34 cellular contexts compared by ENCODE assay signal in the genomic region with DNA sequence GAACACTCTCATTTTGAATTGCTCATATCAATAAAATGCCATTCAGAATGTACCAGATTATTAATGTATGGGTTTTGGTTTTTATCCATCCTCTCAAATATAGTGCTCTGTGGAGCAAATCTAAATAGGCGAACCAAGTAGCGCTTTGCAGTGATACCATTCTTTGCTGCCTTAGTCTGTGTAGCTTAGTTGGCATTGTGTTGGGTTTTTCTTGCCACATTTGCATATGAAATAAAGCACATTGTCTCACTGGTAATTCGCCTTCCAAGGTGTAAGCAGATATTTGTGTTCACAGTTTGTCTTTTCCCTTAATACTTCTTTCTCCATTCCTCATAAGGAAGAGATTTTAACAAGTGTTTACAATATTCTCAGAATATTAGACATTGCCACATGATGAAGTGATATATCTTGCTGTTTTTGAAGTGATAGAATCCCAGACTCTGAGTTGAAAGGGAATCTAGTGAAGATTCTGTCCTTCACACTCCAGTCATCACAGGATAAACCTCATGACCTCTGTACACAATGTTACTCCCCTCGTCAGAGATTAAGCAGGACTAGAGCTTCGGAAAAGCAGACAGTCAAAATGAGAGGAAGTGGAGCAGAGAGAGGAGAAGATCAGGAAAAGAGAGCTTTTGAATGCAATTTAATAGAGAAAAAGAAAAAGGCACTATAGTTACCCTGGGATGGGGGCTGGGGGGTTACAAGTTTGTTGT. TPM values are rescaled to one million over a fixed set of nuclear protein-coding genes. Genes with fewer than 3 reads are reported as not detected.
"Had no signal": no experiment of that assay in that cellular context is flagged by ENCODE, and none has a peak within 500 bp of the region (broad histone marks: within the 10 kb centered on the region; RNA-seq: fewer than 3 reads in every experiment).

No MANE protein-coding gene starts in this region.

- H3K4me3 Mint-ChIP-seq: activated CD4-positive, alpha-beta T cell treated with anti-CD3 and anti-CD28 coated beads for 36 hours; activated CD4-positive, alpha-beta T cell treated with anti-CD3 and anti-CD28 coated beads, Interleukin-2, amount 10 ng/mL, durations not matched to agents 7 days and 5 days; activated CD8-positive, alpha-beta T cell treated with anti-CD3 and anti-CD28 coated beads, Interleukin-2, amount 10 ng/mL, durations not matched to agents 7 days and 5 days; activated naive CD4-positive, alpha-beta T cell treated with anti-CD3 and anti-CD28 coated beads, Interleukin-2, amount 50 U/mL, for 24 hours; activated naive CD8-positive, alpha-beta T cell treated with anti-CD3 and anti-CD28 coated beads, Interleukin-2, amount 10 ng/mL, durations not matched to agents 7 days and 5 days; activated T-cell treated with anti-CD3 and anti-CD28 coated beads, Interleukin-2, amount 50 U/mL, for 24 hours; brain had no signal

- H3K27ac ChIP-seq: ascending aorta, KMS-11, PC-9, SK-N-MC, WERI-Rb-1 had no signal

- H3K36me3 ChIP-seq: ascending aorta, WERI-Rb-1 had no signal

- H2AFZ ChIP-seq: PC-9 had no signal

- H3K4me1 Mint-ChIP-seq: activated CD4-positive, alpha-beta T cell treated with anti-CD3 and anti-CD28 coated beads for 36 hours; activated naive CD4-positive, alpha-beta T cell treated with anti-CD3 and anti-CD28 coated beads, Interleukin-2, amount 50 U/mL, for 24 hours had no signal

- DNase-seq: activated CD4-positive, alpha-beta T cell treated with anti-CD3 and anti-CD28 coated beads for 36 hours; activated CD4-positive, alpha-beta T cell treated with anti-CD3 and anti-CD28 coated beads, Interleukin-2, amount 10 ng/mL, durations not matched to agents 7 days and 5 days; activated CD4-positive, alpha-beta T cell treated with anti-CD3 and anti-CD28 coated beads, Interleukin-2, amount 50 U/mL, for 48 hours; activated CD8-positive, alpha-beta T cell treated with anti-CD3 and anti-CD28 coated beads, Interleukin-2, amount 10 ng/mL, durations not matched to agents 7 days and 5 days; activated gamma-delta T cell; activated naive CD4-positive, alpha-beta T cell treated with Interleukin-2 at 50 U/mL for 16 hours; activated naive CD8-positive, alpha-beta T cell treated with anti-CD3 and anti-CD28 coated beads, Interleukin-2, amount 10 ng/mL, durations not matched to agents 7 days and 5 days; activated T-cell treated with anti-CD3 and anti-CD28 coated beads, Interleukin-2, amount 50 U/mL, for 24 hours; amygdala; central memory CD4-positive, alpha-beta T cell; MM.1S; MV-4-11; NCI-H1092; NCI-H187; NCI-H2029 treated with DMSO at 0.1 percent for 48 hours; NCI-H2107; NCI-H2171; NCI-H446; NCI-H524; NCI-H748 treated with DMSO at 0.1 percent for 48 hours; NK-92 treated with Interleukin-12 subunit alpha and Interleukin-12 subunit beta, amount 100 ng/mL, for 24 hours; Right ventricle myocardium superior; T1000; WERI-Rb-1 had no signal

- H3K27ac Mint-ChIP-seq: activated CD4-positive, alpha-beta T cell treated with anti-CD3 and anti-CD28 coated beads for 36 hours; activated CD4-positive, alpha-beta T cell treated with anti-CD3 and anti-CD28 coated beads, Interleukin-2, amount 10 ng/mL, durations not matched to agents 7 days and 5 days; activated CD8-positive, alpha-beta T cell treated with anti-CD3 and anti-CD28 coated beads, Interleukin-2, amount 10 ng/mL, durations not matched to agents 7 days and 5 days; activated naive CD4-positive, alpha-beta T cell treated with anti-CD3 and anti-CD28 coated beads, Interleukin-2, amount 50 U/mL, for 24 hours; activated naive CD8-positive, alpha-beta T cell treated with anti-CD3 and anti-CD28 coated beads, Interleukin-2, amount 10 ng/mL, durations not matched to agents 7 days and 5 days; activated T-cell treated with anti-CD3 and anti-CD28 coated beads, Interleukin-2, amount 50 U/mL, for 24 hours; activated T-helper 2 cell treated with anti-CD3 and anti-CD28 coated beads, Interferon-gamma antibody, Interleukin-2, Interleukin-4, amounts not matched to agents 10 μg/mL and 5 μg/mL and 100 μg/mL, durations not matched to agents 14 hours and 24 hours and 36 hours had no signal

- H3K36me3 Mint-ChIP-seq: activated naive CD8-positive, alpha-beta T cell treated with anti-CD3 and anti-CD28 coated beads, Interleukin-2, amount 10 ng/mL, durations not matched to agents 7 days and 5 days had no signal

- H3K4me3 ChIP-seq: ascending aorta, PC-9, SK-N-MC had no signal

- H3K9ac ChIP-seq: KMS-11 had no signal

- H3K9me3 Mint-ChIP-seq: activated naive CD4-positive, alpha-beta T cell treated with anti-CD3 and anti-CD28 coated beads, Interleukin-2, amount 50 U/mL, for 24 hours; activated naive CD8-positive, alpha-beta T cell treated with anti-CD3 and anti-CD28 coated beads, Interleukin-2, amount 10 ng/mL, durations not matched to agents 7 days and 5 days; activated T-helper 2 cell treated with anti-CD3 and anti-CD28 coated beads, Interferon-gamma antibody, Interleukin-2, Interleukin-4, amounts not matched to agents 10 μg/mL and 5 μg/mL and 100 μg/mL, durations not matched to agents 14 hours and 24 hours and 36 hours had no signal

- ATAC-seq: activated CD4-positive, alpha-beta T cell treated with anti-CD3 and anti-CD28 coated beads for 36 hours; activated CD8-positive, alpha-beta T cell treated with anti-CD3 and anti-CD28 coated beads, Interleukin-2, amount 10 ng/mL, durations not matched to agents 7 days and 5 days had no signal

- H3K4me2 ChIP-seq: KMS-11, PC-9 had no signal

- FAIRE-seq: bronchial epithelial cell had no signal

- H3K4me1 ChIP-seq: ascending aorta had no signal

- H3K27me3 ChIP-seq: ascending aorta had no signal

RNA-seq across cellular contexts. Expression of a gene that starts 16.5 kb away (rescaled TPM):
- total RNA-seq: activated CD4-positive, alpha-beta T cell treated with anti-CD3 and anti-CD28 coated beads for 36 hours; activated CD8-positive, alpha-beta T cell treated with anti-CD3 and anti-CD28 coated beads, Interleukin-2, amount 10 ng/mL, durations not matched to agents 7 days and 5 days; activated T-helper 2 cell treated with anti-CD3 and anti-CD28 coated beads, Interferon-gamma antibody, Interleukin-2, Interleukin-4, amounts not matched to agents 10 μg/mL and 5 μg/mL and 100 μg/mL, durations not matched to agents 14 hours and 24 hours and 36 hours; ascending aorta; bronchial epithelial cell; cerebellum; OCI-LY7; PC-9; Right ventricle myocardium superior had no signal
